9 cellular contexts compared by ENCODE assay signal in the genomic region with DNA sequence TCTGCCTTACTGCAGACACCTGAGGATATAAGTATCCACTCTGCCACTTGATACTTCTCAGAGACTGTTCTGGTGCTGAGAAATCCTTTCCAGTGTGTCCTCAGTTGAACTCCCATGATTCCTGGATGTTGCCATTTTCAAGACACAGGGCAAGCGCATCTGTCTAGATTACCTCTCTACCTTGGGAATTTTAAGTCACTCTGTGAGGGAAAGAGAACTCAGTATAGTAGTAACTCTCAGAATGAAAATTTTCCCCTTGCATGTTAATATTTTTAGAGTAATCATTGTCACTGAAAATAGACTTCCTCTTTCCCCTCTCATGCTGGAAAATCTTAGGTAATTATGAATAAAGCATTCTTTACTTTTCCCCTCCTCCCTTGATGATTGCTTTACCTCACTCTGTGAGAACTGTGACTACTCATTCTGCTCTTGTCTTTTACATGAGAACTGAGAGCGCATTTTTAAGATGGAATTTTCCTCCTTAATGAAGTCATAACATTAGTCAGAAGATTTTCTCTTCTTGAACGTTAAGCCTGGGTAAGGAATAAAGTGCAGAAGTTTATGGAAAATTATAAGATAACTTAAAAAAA. TPM values are rescaled to one million over a fixed set of nuclear protein-coding genes. Genes with fewer than 3 reads are reported as not detected.
DNase-seq lines count a peak whose midpoint lies in the region; ATAC-seq and TF ChIP-seq lines count a peak whose summit lies in the region.
"Had no signal": no experiment of that assay in that cellular context is flagged by ENCODE, and none has a peak within 500 bp of the region (broad histone marks: within the 10 kb centered on the region; RNA-seq: fewer than 3 reads in every experiment).

No MANE protein-coding gene starts in this region.

- H3K27ac Mint-ChIP-seq in activated T-helper 17 cell treated with anti-CD3 and anti-CD28 coated beads, Interleukin-2, amount 50 U/mL, for 72 hours = peak overlapping the region; percentile 73
- H3K27ac Mint-ChIP-seq in naive thymus-derived CD4-positive, alpha-beta T cell = peak overlapping the region in 1 of 9 donors; percentile 70
- H3K27ac Mint-ChIP-seq: activated naive CD8-positive, alpha-beta T cell treated with anti-CD3 and anti-CD28 coated beads, Interleukin-2, amount 10 ng/mL, durations not matched to agents 7 days and 5 days had no signal

- H3K9me3 Mint-ChIP-seq in activated T-helper 17 cell treated with anti-CD3 and anti-CD28 coated beads, Interleukin-2, amount 50 U/mL, for 72 hours = no peaks in the 10 kb centered on the region
- H3K9me3 Mint-ChIP-seq in naive thymus-derived CD4-positive, alpha-beta T cell = no peaks in the 10 kb centered on the region
- H3K9me3 Mint-ChIP-seq: activated naive CD8-positive, alpha-beta T cell treated with anti-CD3 and anti-CD28 coated beads, Interleukin-2, amount 10 ng/mL, durations not matched to agents 7 days and 5 days had no signal

- no peak overlapping the region for H3K4me3 ChIP-seq in BLaER1 treated with 17β-estradiol and CSF1 and Interleukin-3, amounts not matched to agents 10 nM and 100 nM
- H3K4me3 ChIP-seq in naive thymus-derived CD4-positive, alpha-beta T cell (ENCODE audit: low read length) = no peak overlapping the region
- no peak overlapping the region for H3K4me3 ChIP-seq in tibial nerve

- H3K36me3 ChIP-seq in BLaER1 treated with 17β-estradiol and CSF1 and Interleukin-3, amounts not matched to agents 10 nM and 100 nM = peaks cover 17 to 89% (median 55%) of the 10 kb centered on the region in 11 experiments; a peak in 20 of 22 replicates
- H3K36me3 ChIP-seq in naive thymus-derived CD4-positive, alpha-beta T cell (ENCODE audit: control insufficient read depth in 2 of 3, insufficient read depth in 3 of 3, low read length in 3 of 3) = no peaks in the 10 kb centered on the region
- peaks cover 0 to 4% (median 0%) of the 10 kb centered on the region in 3 donors for H3K36me3 ChIP-seq in tibial nerve

- no peaks in the 10 kb centered on the region for H3K27me3 Mint-ChIP-seq in activated T-helper 17 cell treated with anti-CD3 and anti-CD28 coated beads, Interleukin-2, amount 50 U/mL, for 72 hours
- no peaks in the 10 kb centered on the region for H3K27me3 Mint-ChIP-seq in naive thymus-derived CD4-positive, alpha-beta T cell
- H3K27me3 Mint-ChIP-seq: activated naive CD8-positive, alpha-beta T cell treated with anti-CD3 and anti-CD28 coated beads, Interleukin-2, amount 10 ng/mL, durations not matched to agents 7 days and 5 days had no signal

- H3K9me3 ChIP-seq in BLaER1 treated with 17β-estradiol and CSF1 and Interleukin-3, amounts not matched to agents 10 nM and 100 nM (replicated peaks in 1 of 11) = no peaks in the 10 kb centered on the region
- no peaks in the 10 kb centered on the region for H3K9me3 ChIP-seq in naive thymus-derived CD4-positive, alpha-beta T cell (ENCODE audit: control insufficient read depth in 2 of 3, low read length in 3 of 3)
- no peaks in the 10 kb centered on the region for H3K9me3 ChIP-seq in tibial nerve

- peaks cover 0 to 100% (median 45%) of the 10 kb centered on the region in 11 experiments; a peak in 15 of 22 replicates for H4K20me1 ChIP-seq in BLaER1 treated with 17β-estradiol and CSF1 and Interleukin-3, amounts not matched to agents 10 nM and 100 nM

- intact Hi-C loops in naive thymus-derived CD4-positive, alpha-beta T cell (cut with micrococcal nuclease) = loop anchor here in 1 of 2 donors (5.0 kb wide), 1 partner anchor 44 kb away; the partner anchor contains the start of gene TET2

- ATAC-seq in GM19023 (IDR thresholded peaks at IDR 0.05; ENCODE audit: unreplicated experiment) = peak; percentile 60
- ATAC-seq in HG03159 (IDR thresholded peaks at IDR 0.05; ENCODE audit: unreplicated experiment) = peak; percentile 40
- peak; percentile 82 for ATAC-seq in activated T-helper 17 cell treated with anti-CD3 and anti-CD28 coated beads, Interleukin-2, amount 50 U/mL, for 72 hours (replicated peaks)
- peak; percentile 21 for ATAC-seq in naive thymus-derived CD4-positive, alpha-beta T cell

- peaks cover 89% of the 10 kb centered on the region for H3K36me3 Mint-ChIP-seq in activated T-helper 17 cell treated with anti-CD3 and anti-CD28 coated beads, Interleukin-2, amount 50 U/mL, for 72 hours (ENCODE audit: low read depth)
- peaks cover 4 to 44% (median 30%) of the 10 kb centered on the region in 5 donors for H3K36me3 Mint-ChIP-seq in naive thymus-derived CD4-positive, alpha-beta T cell

- POLR2A ChIA-PET in naive thymus-derived CD4-positive, alpha-beta T cell (lab: Charles Lee) = interaction anchor here (0.6 kb wide), 1 partner anchor 70 kb away, joined by 3 read pairs; no protein-coding TSS in a partner anchor

- TF ChIP-seq CTCF in tibial nerve (IDR thresholded peaks at IDR 0.05) = no peak

- CTCF ChIA-PET in naive thymus-derived CD4-positive, alpha-beta T cell (lab: Charles Lee) = interaction anchor here (0.6 kb wide), 1 partner anchor 519 kb away, joined by 3 read pairs; no protein-coding TSS in a partner anchor

- peak overlapping the region in 9 of 11 experiments; percentile 15 to 77 (median 36); a peak in 14 of 22 replicates for H3K4me2 ChIP-seq in BLaER1 treated with 17β-estradiol and CSF1 and Interleukin-3, amounts not matched to agents 10 nM and 100 nM

- peak overlapping the region in 2 of 11 experiments; percentile 25 to 48; a peak in 3 of 22 replicates for H3K9ac ChIP-seq in BLaER1 treated with 17β-estradiol and CSF1 and Interleukin-3, amounts not matched to agents 10 nM and 100 nM

- 21 to 24% methylated on average over 3 of the region's 3 CpGs for WGBS in tibial nerve, 2 donors

- peak overlapping the region; percentile 47 for H3K4me3 Mint-ChIP-seq in activated T-helper 17 cell treated with anti-CD3 and anti-CD28 coated beads, Interleukin-2, amount 50 U/mL, for 72 hours
- peak overlapping the region in 2 of 10 donors; percentile 14 to 31 for H3K4me3 Mint-ChIP-seq in naive thymus-derived CD4-positive, alpha-beta T cell
- H3K4me3 Mint-ChIP-seq: activated naive CD8-positive, alpha-beta T cell treated with anti-CD3 and anti-CD28 coated beads, Interleukin-2, amount 10 ng/mL, durations not matched to agents 7 days and 5 days had no signal

- no peak for TF ChIP-seq EP300 in tibial nerve (IDR thresholded peaks at IDR 0.05)

- H3K4me1 Mint-ChIP-seq in activated T-helper 17 cell treated with anti-CD3 and anti-CD28 coated beads, Interleukin-2, amount 50 U/mL, for 72 hours = peaks cover 65% of the 10 kb centered on the region
- peaks cover 26 to 57% (median 39%) of the 10 kb centered on the region in 7 donors for H3K4me1 Mint-ChIP-seq in naive thymus-derived CD4-positive, alpha-beta T cell

- peak overlapping the region in 2 of 11 experiments; percentile 45 to 59; a peak in 4 of 22 replicates for H3K27ac ChIP-seq in BLaER1 treated with 17β-estradiol and CSF1 and Interleukin-3, amounts not matched to agents 10 nM and 100 nM
- H3K27ac ChIP-seq in naive thymus-derived CD4-positive, alpha-beta T cell (ENCODE audit: low read depth, low read length) = no peak overlapping the region
- H3K27ac ChIP-seq in tibial nerve = no peak overlapping the region

- peaks cover 13 to 98% (median 23%) of the 10 kb centered on the region in 10 experiments for H3K4me1 ChIP-seq in BLaER1 treated with 17β-estradiol and CSF1 and Interleukin-3, amounts not matched to agents 10 nM and 100 nM
- H3K4me1 ChIP-seq in naive thymus-derived CD4-positive, alpha-beta T cell (ENCODE audit: control insufficient read depth in 2 of 2, insufficient read depth in 2 of 2, low read length in 2 of 2) = no peaks in the 10 kb centered on the region
- H3K4me1 ChIP-seq in tibial nerve = peaks cover 0 to 60% (median 13%) of the 10 kb centered on the region in 4 donors

- no peak for DNase-seq in naive thymus-derived CD4-positive, alpha-beta T cell
- DNase-seq in tibial nerve (ENCODE audit: low spot score in 2 of 2) = no peak
- DNase-seq in activated CD8-positive, alpha-beta memory T cell treated with anti-CD3 and anti-CD28 coated beads for 24 hours = no peak
- no peak for DNase-seq in activated CD4-positive, alpha-beta T cell treated with anti-CD3 and anti-CD28 coated beads for 4 hours
- DNase-seq: activated naive CD8-positive, alpha-beta T cell treated with anti-CD3 and anti-CD28 coated beads, Interleukin-2, amount 10 ng/mL, durations not matched to agents 7 days and 5 days had no signal

- H3K27me3 ChIP-seq in BLaER1 treated with 17β-estradiol and CSF1 and Interleukin-3, amounts not matched to agents 10 nM and 100 nM = no peaks in the 10 kb centered on the region
- H3K27me3 ChIP-seq in naive thymus-derived CD4-positive, alpha-beta T cell (ENCODE audit: control insufficient read depth in 2 of 2, insufficient read depth in 2 of 2, low read length in 2 of 2) = no peaks in the 10 kb centered on the region
- H3K27me3 ChIP-seq in tibial nerve = no peaks in the 10 kb centered on the region

- TF ChIP-seq POLR2A in tibial nerve (IDR thresholded peaks at IDR 0.05) = no peak

RNA-seq across cellular contexts. Expression of gene TET2, which starts 45.0 kb away (rescaled TPM):
- total RNA-seq in activated T-helper 17 cell treated with anti-CD3 and anti-CD28 coated beads, Interleukin-2, amount 50 U/mL, for 72 hours = 10 to 100 TPM; 41.8 to 87.4 TPM
- 10 to 100 TPM; 15.2 to 78.4 (median 32.2) TPM for total RNA-seq in naive thymus-derived CD4-positive, alpha-beta T cell
- 10 to 100 TPM; 12.8 to 17.5 TPM for polyA plus RNA-seq in naive thymus-derived CD4-positive, alpha-beta T cell
- total RNA-seq in tibial nerve = 10 to 100 TPM; 23.2 to 29.1 (median 24.1) TPM

Comparison
In these comparisons a context has a peak if more than half of its experiments do, and no peak if none do; other contexts are left out.
1. ATAC-seq: peak in every context shown above with its lines; median percentile 82 in activated T-helper 17 cell treated with anti-CD3 and anti-CD28 coated beads, Interleukin-2, amount 50 U/mL, for 72 hours; 60 in GM19023; 40 in HG03159; 21 in naive thymus-derived CD4-positive, alpha-beta T cell.